ENCODE assay signal across 1 cellular context in the genomic region with DNA sequence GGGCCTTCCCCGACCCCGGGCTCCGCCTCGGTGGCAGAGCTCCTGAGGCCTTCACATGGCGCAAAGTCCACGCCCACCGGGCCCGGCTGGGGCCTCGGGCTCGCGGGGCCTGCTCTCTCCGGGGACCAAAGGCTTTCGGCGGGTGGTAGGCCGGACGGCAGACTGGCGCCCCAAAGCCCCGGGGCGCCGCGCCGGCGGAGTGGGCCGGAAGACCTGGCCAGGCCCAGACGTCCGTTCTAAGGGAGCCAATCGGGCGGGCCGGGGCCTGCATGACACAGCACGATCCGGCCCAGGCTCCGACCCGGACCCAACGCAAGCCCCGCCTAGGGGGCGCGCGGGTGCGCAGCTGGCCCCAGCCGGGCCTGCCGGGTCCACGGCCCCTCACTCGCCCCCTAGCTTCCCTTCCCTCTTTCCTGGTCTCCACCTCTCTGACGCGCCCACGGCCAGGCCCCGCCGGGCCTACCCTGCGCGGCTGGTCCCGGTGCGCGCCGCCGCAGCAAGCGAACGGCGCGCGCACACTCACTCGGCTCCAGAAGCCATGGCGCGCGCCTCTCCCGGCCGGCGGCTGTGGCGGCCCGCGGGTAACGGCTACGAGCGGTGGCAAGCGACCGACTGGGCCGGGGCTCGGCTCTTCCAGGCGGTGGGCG.
TF ChIP-seq lines count a peak whose summit lies in the region.

No MANE protein-coding gene starts in this region.

TF ChIP-seq in HepG2, 621 proteins besides CTCF, POLR2A, EP300 and RAD21 (continued from another document and continues in another):
- TF ChIP-seq MZF1 (CRISPR knock-in tag; IDR thresholded peaks at IDR 0.05; ENCODE audit: borderline replicate concordance) = no peak
- peak; percentile 21; the same call in 1 of the 2 replicates for TF ChIP-seq GZF1 (CRISPR knock-in tag; IDR thresholded peaks at IDR 0.05)
- 0 out of 2 replicates have a peak, but pooled peaks have one; percentile 29 for TF ChIP-seq CBFB (CRISPR knock-in tag; IDR thresholded peaks at IDR 0.05)
- TF ChIP-seq XBP1 (CRISPR knock-in tag; IDR thresholded peaks at IDR 0.05) = no peak
- TF ChIP-seq, protein P1, sequence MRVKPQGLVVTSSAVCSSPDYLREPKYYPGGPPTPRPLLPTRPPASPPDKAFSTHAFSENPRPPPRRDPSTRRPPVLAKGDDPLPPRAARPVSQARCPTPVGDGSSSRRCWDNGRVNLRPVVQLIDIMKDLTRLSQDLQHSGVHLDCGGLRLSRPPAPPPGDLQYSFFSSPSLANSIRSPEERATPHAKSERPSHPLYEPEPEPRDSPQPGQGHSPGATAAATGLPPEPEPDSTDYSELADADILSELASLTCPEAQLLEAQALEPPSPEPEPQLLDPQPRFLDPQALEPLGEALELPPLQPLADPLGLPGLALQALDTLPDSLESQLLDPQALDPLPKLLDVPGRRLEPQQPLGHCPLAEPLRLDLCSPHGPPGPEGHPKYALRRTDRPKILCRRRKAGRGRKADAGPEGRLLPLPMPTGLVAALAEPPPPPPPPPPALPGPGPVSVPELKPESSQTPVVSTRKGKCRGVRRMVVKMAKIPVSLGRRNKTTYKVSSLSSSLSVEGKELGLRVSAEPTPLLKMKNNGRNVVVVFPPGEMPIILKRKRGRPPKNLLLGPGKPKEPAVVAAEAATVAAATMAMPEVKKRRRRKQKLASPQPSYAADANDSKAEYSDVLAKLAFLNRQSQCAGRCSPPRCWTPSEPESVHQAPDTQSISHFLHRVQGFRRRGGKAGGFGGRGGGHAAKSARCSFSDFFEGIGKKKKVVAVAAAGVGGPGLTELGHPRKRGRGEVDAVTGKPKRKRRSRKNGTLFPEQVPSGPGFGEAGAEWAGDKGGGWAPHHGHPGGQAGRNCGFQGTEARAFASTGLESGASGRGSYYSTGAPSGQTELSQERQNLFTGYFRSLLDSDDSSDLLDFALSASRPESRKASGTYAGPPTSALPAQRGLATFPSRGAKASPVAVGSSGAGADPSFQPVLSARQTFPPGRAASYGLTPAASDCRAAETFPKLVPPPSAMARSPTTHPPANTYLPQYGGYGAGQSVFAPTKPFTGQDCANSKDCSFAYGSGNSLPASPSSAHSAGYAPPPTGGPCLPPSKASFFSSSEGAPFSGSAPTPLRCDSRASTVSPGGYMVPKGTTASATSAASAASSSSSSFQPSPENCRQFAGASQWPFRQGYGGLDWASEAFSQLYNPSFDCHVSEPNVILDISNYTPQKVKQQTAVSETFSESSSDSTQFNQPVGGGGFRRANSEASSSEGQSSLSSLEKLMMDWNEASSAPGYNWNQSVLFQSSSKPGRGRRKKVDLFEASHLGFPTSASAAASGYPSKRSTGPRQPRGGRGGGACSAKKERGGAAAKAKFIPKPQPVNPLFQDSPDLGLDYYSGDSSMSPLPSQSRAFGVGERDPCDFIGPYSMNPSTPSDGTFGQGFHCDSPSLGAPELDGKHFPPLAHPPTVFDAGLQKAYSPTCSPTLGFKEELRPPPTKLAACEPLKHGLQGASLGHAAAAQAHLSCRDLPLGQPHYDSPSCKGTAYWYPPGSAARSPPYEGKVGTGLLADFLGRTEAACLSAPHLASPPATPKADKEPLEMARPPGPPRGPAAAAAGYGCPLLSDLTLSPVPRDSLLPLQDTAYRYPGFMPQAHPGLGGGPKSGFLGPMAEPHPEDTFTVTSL (CRISPR knock-in tag; IDR thresholded peaks at IDR 0.05; ENCODE audit: borderline replicate concordance) = no peak; the same call in 1 of the 2 replicates
- no peak for TF ChIP-seq RBM22 (optimal IDR thresholded peaks at IDR 0.05; ENCODE audit: low read length)
- TF ChIP-seq, protein P2, sequence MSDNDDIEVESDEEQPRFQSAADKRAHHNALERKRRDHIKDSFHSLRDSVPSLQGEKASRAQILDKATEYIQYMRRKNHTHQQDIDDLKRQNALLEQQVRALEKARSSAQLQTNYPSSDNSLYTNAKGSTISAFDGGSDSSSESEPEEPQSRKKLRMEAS (IDR thresholded peaks at IDR 0.05) = peak; percentile 78
- 0 out of 2 replicates have a peak, but pooled peaks have one; percentile 78 for TF ChIP-seq ZSCAN30 (CRISPR knock-in tag; IDR thresholded peaks at IDR 0.05)
- TF ChIP-seq, protein P3, sequence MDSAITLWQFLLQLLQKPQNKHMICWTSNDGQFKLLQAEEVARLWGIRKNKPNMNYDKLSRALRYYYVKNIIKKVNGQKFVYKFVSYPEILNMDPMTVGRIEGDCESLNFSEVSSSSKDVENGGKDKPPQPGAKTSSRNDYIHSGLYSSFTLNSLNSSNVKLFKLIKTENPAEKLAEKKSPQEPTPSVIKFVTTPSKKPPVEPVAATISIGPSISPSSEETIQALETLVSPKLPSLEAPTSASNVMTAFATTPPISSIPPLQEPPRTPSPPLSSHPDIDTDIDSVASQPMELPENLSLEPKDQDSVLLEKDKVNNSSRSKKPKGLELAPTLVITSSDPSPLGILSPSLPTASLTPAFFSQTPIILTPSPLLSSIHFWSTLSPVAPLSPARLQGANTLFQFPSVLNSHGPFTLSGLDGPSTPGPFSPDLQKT (CRISPR knock-in tag; IDR thresholded peaks at IDR 0.05; ENCODE audit: borderline replicate concordance) = no peak
- no peak for TF ChIP-seq ZNF775 (CRISPR knock-in tag; IDR thresholded peaks at IDR 0.05; ENCODE audit: borderline replicate concordance)
- no peak for TF ChIP-seq ZNF17 (CRISPR knock-in tag; IDR thresholded peaks at IDR 0.05)
- no peak for TF ChIP-seq ZFP36 (IDR thresholded peaks at IDR 0.05; ENCODE audit: borderline replicate concordance, low read depth, low read length, partially characterized antibody)
- TF ChIP-seq ZNF468 (CRISPR knock-in tag; IDR thresholded peaks at IDR 0.05) = no peak
- TF ChIP-seq, protein P4, sequence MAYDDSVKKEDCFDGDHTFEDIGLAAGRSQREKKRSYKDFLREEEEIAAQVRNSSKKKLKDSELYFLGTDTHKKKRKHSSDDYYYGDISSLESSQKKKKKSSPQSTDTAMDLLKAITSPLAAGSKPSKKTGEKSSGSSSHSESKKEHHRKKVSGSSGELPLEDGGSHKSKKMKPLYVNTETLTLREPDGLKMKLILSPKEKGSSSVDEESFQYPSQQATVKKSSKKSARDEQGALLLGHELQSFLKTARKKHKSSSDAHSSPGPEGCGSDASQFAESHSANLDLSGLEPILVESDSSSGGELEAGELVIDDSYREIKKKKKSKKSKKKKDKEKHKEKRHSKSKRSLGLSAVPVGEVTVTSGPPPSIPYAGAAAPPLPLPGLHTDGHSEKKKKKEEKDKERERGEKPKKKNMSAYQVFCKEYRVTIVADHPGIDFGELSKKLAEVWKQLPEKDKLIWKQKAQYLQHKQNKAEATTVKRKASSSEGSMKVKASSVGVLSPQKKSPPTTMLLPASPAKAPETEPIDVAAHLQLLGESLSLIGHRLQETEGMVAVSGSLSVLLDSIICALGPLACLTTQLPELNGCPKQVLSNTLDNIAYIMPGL (CRISPR knock-in tag; IDR thresholded peaks at IDR 0.05; ENCODE audit: borderline replicate concordance in 1 of 2, low read depth in 1 of 2) = peak; percentile 72 to 98
- no peak for TF ChIP-seq CC2D1A (CRISPR knock-in tag; IDR thresholded peaks at IDR 0.05)
- no peak; the same call in 1 of the 2 replicates for TF ChIP-seq SAFB2 (CRISPR knock-in tag; IDR thresholded peaks at IDR 0.05; ENCODE audit: borderline replicate concordance, low read depth)
- TF ChIP-seq TBP (CRISPR knock-in tag; IDR thresholded peaks at IDR 0.05) = no peak
- peak; percentile 30; the same call in 1 of the 2 replicates for TF ChIP-seq TARDBP (CRISPR knock-in tag; IDR thresholded peaks at IDR 0.05)
- TF ChIP-seq ZNF879 (CRISPR knock-in tag; IDR thresholded peaks at IDR 0.05) = peak; percentile 1; the same call in 1 of the 2 replicates
- TF ChIP-seq ZNF761 (CRISPR knock-in tag; conservative IDR thresholded peaks at IDR 0.05) = no peak
- TF ChIP-seq SOX6 (IDR thresholded peaks at IDR 0.05) = no peak
- no peak for TF ChIP-seq SOX6 (CRISPR knock-in tag; IDR thresholded peaks at IDR 0.05)
- TF ChIP-seq ZNF484 (CRISPR knock-in tag; IDR thresholded peaks at IDR 0.05; ENCODE audit: borderline replicate concordance, low read depth) = no peak
- peak; percentile 29 for TF ChIP-seq FLYWCH1 (CRISPR knock-in tag; IDR thresholded peaks at IDR 0.05)
- TF ChIP-seq RCOR2 (CRISPR knock-in tag; IDR thresholded peaks at IDR 0.05) = no peak
- peak; percentile 60 for TF ChIP-seq PHF20 (CRISPR knock-in tag; IDR thresholded peaks at IDR 0.05)
- TF ChIP-seq ZNF556 (CRISPR knock-in tag; IDR thresholded peaks at IDR 0.05; ENCODE audit: borderline replicate concordance) = 0 out of 2 replicates have a peak, but pooled peaks have one; percentile 84
- TF ChIP-seq ZFP90 (CRISPR knock-in tag; IDR thresholded peaks at IDR 0.05; ENCODE audit: borderline replicate concordance) = no peak
- no peak for TF ChIP-seq ZNF24 (IDR thresholded peaks at IDR 0.05)
- no peak for TF ChIP-seq POLR2AphosphoS2 (IDR thresholded peaks at IDR 0.05; ENCODE audit: low read depth, low read length)
- TF ChIP-seq, protein P5, sequence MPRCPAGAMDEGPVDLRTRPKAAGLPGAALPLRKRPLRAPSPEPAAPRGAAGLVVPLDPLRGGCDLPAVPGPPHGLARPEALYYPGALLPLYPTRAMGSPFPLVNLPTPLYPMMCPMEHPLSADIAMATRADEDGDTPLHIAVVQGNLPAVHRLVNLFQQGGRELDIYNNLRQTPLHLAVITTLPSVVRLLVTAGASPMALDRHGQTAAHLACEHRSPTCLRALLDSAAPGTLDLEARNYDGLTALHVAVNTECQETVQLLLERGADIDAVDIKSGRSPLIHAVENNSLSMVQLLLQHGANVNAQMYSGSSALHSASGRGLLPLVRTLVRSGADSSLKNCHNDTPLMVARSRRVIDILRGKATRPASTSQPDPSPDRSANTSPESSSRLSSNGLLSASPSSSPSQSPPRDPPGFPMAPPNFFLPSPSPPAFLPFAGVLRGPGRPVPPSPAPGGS (CRISPR knock-in tag; IDR thresholded peaks at IDR 0.05) = no peak; the same call in 1 of the 2 replicates
- no peak for TF ChIP-seq ONECUT2 (CRISPR knock-in tag; IDR thresholded peaks at IDR 0.05)
- no peak for TF ChIP-seq WIZ (CRISPR knock-in tag; IDR thresholded peaks at IDR 0.05)
- TF ChIP-seq KLF6 (CRISPR knock-in tag; IDR thresholded peaks at IDR 0.05) = peak; percentile 25; the same call in 1 of the 2 replicates
- TF ChIP-seq NR3C1 (CRISPR knock-in tag; IDR thresholded peaks at IDR 0.05) = no peak
- TF ChIP-seq PPARG (CRISPR knock-in tag; conservative IDR thresholded peaks at IDR 0.05) = no peak
- TF ChIP-seq HOXA5 (CRISPR knock-in tag; IDR thresholded peaks at IDR 0.05) = no peak; the same call in 1 of the 2 replicates
- TF ChIP-seq CBX2 (IDR thresholded peaks at IDR 0.05; ENCODE audit: low read depth, low read length) = no peak
- TF ChIP-seq CBX2 (CRISPR knock-in tag; IDR thresholded peaks at IDR 0.05; ENCODE audit: low read depth) = no peak
- no peak for TF ChIP-seq ZNF205 (CRISPR knock-in tag; IDR thresholded peaks at IDR 0.05)
- TF ChIP-seq RXRA (CRISPR knock-in tag; IDR thresholded peaks at IDR 0.05) = 0 out of 2 replicates have a peak, but pooled peaks have one; percentile 17
- TF ChIP-seq ZNF572 (CRISPR knock-in tag; IDR thresholded peaks at IDR 0.05) = no peak
- TF ChIP-seq ZNF670 (CRISPR knock-in tag; IDR thresholded peaks at IDR 0.05; ENCODE audit: borderline replicate concordance) = peak; percentile 57; the same call in 1 of the 2 replicates
- TF ChIP-seq ZNF350 (CRISPR knock-in tag; IDR thresholded peaks at IDR 0.05; ENCODE audit: borderline replicate concordance, low read depth) = no peak; the same call in none of the 2 replicates
- 0 out of 2 replicates have a peak, but pooled peaks have one; percentile 30 for TF ChIP-seq SOX5 (CRISPR knock-in tag; IDR thresholded peaks at IDR 0.05; ENCODE audit: borderline replicate concordance)
- TF ChIP-seq ZNF264 (CRISPR knock-in tag; IDR thresholded peaks at IDR 0.05) = no peak
- peak; percentile 72 for TF ChIP-seq RBM39 (IDR thresholded peaks at IDR 0.05; ENCODE audit: low read depth, low read length, poor library complexity, severe bottlenecking)
- no peak for TF ChIP-seq PHB2 (IDR thresholded peaks at IDR 0.05; ENCODE audit: partially characterized antibody)
- peak; percentile 63; the same call in 1 of the 2 replicates for TF ChIP-seq POLR2AphosphoS5 (IDR thresholded peaks at IDR 0.05; ENCODE audit: low read depth, low read length)
- TF ChIP-seq ZNF598 (CRISPR knock-in tag; IDR thresholded peaks at IDR 0.05; ENCODE audit: borderline replicate concordance) = no peak
- peak; percentile 83; the same call in 1 of the 2 replicates for TF ChIP-seq ZNF333 (CRISPR knock-in tag; IDR thresholded peaks at IDR 0.05; ENCODE audit: borderline replicate concordance)
- TF ChIP-seq, protein P6, sequence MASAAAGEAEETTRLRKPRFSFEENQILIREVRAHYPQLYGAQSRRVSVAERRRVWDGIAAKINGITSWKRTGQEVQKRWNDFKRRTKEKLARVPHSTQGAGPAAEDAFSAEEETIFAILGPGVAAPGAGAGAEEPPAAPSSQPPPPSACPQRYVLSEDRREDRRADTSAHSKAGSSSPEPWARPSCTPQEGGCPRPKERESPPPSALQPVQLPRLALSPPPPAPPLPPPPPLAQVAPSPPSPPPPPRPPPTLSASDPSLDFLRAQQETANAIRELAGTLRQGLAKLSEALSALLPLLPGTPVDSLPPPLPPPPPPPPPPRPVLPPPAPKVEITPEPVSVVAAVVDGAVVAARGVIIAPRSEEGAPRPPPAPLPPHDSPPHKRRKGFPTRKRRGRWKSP (CRISPR knock-in tag; IDR thresholded peaks at IDR 0.05) = peak; percentile 29; the same call in 1 of the 2 replicates
- TF ChIP-seq, protein P7, sequence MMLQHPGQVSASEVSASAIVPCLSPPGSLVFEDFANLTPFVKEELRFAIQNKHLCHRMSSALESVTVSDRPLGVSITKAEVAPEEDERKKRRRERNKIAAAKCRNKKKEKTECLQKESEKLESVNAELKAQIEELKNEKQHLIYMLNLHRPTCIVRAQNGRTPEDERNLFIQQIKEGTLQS (CRISPR knock-in tag; IDR thresholded peaks at IDR 0.05) = no peak; the same call in 1 of the 2 replicates
- TF ChIP-seq KMT2B (CRISPR knock-in tag; IDR thresholded peaks at IDR 0.05) = no peak
- TF ChIP-seq HNRNPH1 (optimal IDR thresholded peaks at IDR 0.05; ENCODE audit: low read depth, low read length) = no peak
- TF ChIP-seq, protein P8, sequence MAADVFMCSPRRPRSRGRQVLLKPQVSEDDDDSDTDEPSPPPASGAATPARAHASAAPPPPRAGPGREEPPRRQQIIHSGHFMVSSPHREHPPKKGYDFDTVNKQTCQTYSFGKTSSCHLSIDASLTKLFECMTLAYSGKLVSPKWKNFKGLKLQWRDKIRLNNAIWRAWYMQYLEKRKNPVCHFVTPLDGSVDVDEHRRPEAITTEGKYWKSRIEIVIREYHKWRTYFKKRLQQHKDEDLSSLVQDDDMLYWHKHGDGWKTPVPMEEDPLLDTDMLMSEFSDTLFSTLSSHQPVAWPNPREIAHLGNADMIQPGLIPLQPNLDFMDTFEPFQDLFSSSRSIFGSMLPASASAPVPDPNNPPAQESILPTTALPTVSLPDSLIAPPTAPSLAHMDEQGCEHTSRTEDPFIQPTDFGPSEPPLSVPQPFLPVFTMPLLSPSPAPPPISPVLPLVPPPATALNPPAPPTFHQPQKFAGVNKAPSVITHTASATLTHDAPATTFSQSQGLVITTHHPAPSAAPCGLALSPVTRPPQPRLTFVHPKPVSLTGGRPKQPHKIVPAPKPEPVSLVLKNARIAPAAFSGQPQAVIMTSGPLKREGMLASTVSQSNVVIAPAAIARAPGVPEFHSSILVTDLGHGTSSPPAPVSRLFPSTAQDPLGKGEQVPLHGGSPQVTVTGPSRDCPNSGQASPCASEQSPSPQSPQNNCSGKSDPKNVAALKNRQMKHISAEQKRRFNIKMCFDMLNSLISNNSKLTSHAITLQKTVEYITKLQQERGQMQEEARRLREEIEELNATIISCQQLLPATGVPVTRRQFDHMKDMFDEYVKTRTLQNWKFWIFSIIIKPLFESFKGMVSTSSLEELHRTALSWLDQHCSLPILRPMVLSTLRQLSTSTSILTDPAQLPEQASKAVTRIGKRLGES (CRISPR knock-in tag; IDR thresholded peaks at IDR 0.05; ENCODE audit: borderline replicate concordance) = no peak
- no peak for TF ChIP-seq KAT7 (CRISPR knock-in tag; IDR thresholded peaks at IDR 0.05; ENCODE audit: borderline replicate concordance)
